In the genomic region with DNA sequence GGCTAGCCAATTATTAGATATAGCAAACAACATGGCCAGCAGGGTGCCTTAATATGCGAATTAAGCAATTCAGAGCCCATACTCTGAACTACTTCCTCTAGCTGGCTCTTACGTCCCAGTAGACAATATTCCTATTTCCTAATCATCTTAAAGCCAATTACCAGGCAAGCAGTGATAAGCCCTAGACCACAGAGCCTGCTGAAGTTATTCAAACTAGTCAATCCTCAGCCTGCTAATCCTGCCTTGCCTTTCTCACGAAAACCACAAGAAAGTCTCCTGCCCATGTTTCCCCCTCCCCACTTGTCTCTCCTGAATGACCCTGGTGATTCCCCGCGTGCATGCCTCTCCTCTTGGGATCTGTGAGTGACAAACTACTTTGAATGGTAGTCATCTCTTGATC, we compare ENCODE assay signal across 28 cellular contexts.
DNase-seq lines count a peak whose midpoint lies in the region; ATAC-seq lines count a peak whose summit lies in the region.
"Had no signal": no experiment of that assay in that cellular context is flagged by ENCODE, and none has a peak within 500 bp of the region (broad histone marks: within the 10 kb centered on the region; RNA-seq: fewer than 3 reads in every experiment).

No MANE protein-coding gene starts in this region.

- intact Hi-C loops in activated CD4-positive, alpha-beta T cell treated with anti-CD3 and anti-CD28 coated beads, Interleukin-2, amount 10 ng/mL, durations not matched to agents 24 days and 14 days (cut with micrococcal nuclease) = no loop called here

- no peak overlapping the region for H3K27ac Mint-ChIP-seq in activated CD4-positive, alpha-beta T cell treated with anti-CD3 and anti-CD28 coated beads, Interleukin-2, amount 10 ng/mL, durations not matched to agents 24 days and 14 days
- H3K27ac Mint-ChIP-seq: activated naive CD8-positive, alpha-beta T cell treated with anti-CD3 and anti-CD28 coated beads for 36 hours; brain; naive thymus-derived CD8-positive, alpha-beta T cell; stimulated activated memory B cell treated with anti-CD40 and anti-IgM and Interleukin-4, amounts not matched to agents 10 μg/mL and 1 μg/mL and 100 μg/mL, for 72 hours; WTC11 had no signal

- no peaks in the 10 kb centered on the region for H3K27me3 Mint-ChIP-seq in activated CD4-positive, alpha-beta T cell treated with anti-CD3 and anti-CD28 coated beads, Interleukin-2, amount 10 ng/mL, durations not matched to agents 24 days and 14 days
- H3K27me3 Mint-ChIP-seq: activated naive CD8-positive, alpha-beta T cell treated with anti-CD3 and anti-CD28 coated beads for 36 hours; brain; stimulated activated memory B cell treated with anti-CD40 and anti-IgM and Interleukin-4, amounts not matched to agents 10 μg/mL and 1 μg/mL and 100 μg/mL, for 72 hours had no signal

- no peak for ATAC-seq in GM18519 (IDR thresholded peaks at IDR 0.05; ENCODE audit: low FRiP score, unreplicated experiment)
- ATAC-seq: HCT116; naive thymus-derived CD8-positive, alpha-beta T cell; stimulated activated memory B cell treated with anti-CD40 and anti-IgM and Interleukin-4, amounts not matched to agents 10 μg/mL and 1 μg/mL and 100 μg/mL, for 72 hours; WTC11 had no signal

- H3K4me3 Mint-ChIP-seq in activated CD4-positive, alpha-beta T cell treated with anti-CD3 and anti-CD28 coated beads, Interleukin-2, amount 10 ng/mL, durations not matched to agents 24 days and 14 days = no peak overlapping the region
- H3K4me3 Mint-ChIP-seq: activated naive CD8-positive, alpha-beta T cell treated with anti-CD3 and anti-CD28 coated beads for 36 hours; brain; naive thymus-derived CD8-positive, alpha-beta T cell; stimulated activated memory B cell treated with anti-CD40 and anti-IgM and Interleukin-4, amounts not matched to agents 10 μg/mL and 1 μg/mL and 100 μg/mL, for 72 hours; WTC11 had no signal

- H3K36me3 Mint-ChIP-seq in activated CD4-positive, alpha-beta T cell treated with anti-CD3 and anti-CD28 coated beads, Interleukin-2, amount 10 ng/mL, durations not matched to agents 24 days and 14 days (ENCODE audit: low read depth) = no peaks in the 10 kb centered on the region
- H3K36me3 Mint-ChIP-seq: activated naive CD8-positive, alpha-beta T cell treated with anti-CD3 and anti-CD28 coated beads for 36 hours; brain; naive thymus-derived CD8-positive, alpha-beta T cell; stimulated activated memory B cell treated with anti-CD40 and anti-IgM and Interleukin-4, amounts not matched to agents 10 μg/mL and 1 μg/mL and 100 μg/mL, for 72 hours; WTC11 had no signal

- no peaks in the 10 kb centered on the region for H3K9me3 Mint-ChIP-seq in activated CD4-positive, alpha-beta T cell treated with anti-CD3 and anti-CD28 coated beads, Interleukin-2, amount 10 ng/mL, durations not matched to agents 24 days and 14 days
- H3K9me3 Mint-ChIP-seq: activated naive CD8-positive, alpha-beta T cell treated with anti-CD3 and anti-CD28 coated beads for 36 hours; WTC11 had no signal

- no peaks in the 10 kb centered on the region for H3K4me1 Mint-ChIP-seq in activated CD4-positive, alpha-beta T cell treated with anti-CD3 and anti-CD28 coated beads, Interleukin-2, amount 10 ng/mL, durations not matched to agents 24 days and 14 days
- H3K4me1 Mint-ChIP-seq: activated naive CD8-positive, alpha-beta T cell treated with anti-CD3 and anti-CD28 coated beads for 36 hours; stimulated activated memory B cell treated with anti-CD40 and anti-IgM and Interleukin-4, amounts not matched to agents 10 μg/mL and 1 μg/mL and 100 μg/mL, for 72 hours had no signal

- DNase-seq in D341Med (ENCODE audit: low spot score) (peak; percentile 64), NCI-H146 treated with DMSO at 0.1 percent for 48 hours (lab: John Stamatoyannopoulos, UW; ENCODE audit: unreplicated experiment) (peak; percentile 15), amniotic epithelial cell (ENCODE audit: low read depth) (peak; percentile 92), islet precursor cell (peak; percentile 60), DMS 273 (lab: John Stamatoyannopoulos, UW; ENCODE audit: unreplicated experiment) (no peak)
- DNase-seq in activated effector memory CD4-positive, alpha-beta T cell treated with anti-CD3 and anti-CD28 coated beads, Interleukin-2, amount 50 U/mL, for 16 hours = no peak
- DNase-seq in activated CD4-positive, alpha-beta T cell treated with anti-CD3 and anti-CD28 coated beads, Interleukin-2, amount 10 ng/mL, durations not matched to agents 24 days and 14 days = no peak
- DNase-seq: ACHN; activated CD4-positive, alpha-beta T cell treated with anti-CD3 and anti-CD28 coated beads, Interleukin-2, amount 50 U/mL, for 48 hours; activated CD8-positive, alpha-beta memory T cell treated with anti-CD3 and anti-CD28 coated beads, Interleukin-2, amount 50 U/mL, for 4 hours; activated naive CD8-positive, alpha-beta T cell treated with anti-CD3 and anti-CD28 coated beads for 36 hours; effector CD4-positive, alpha-beta T cell; foreskin melanocyte; left ventricle myocardium inferior; midbrain; naive thymus-derived CD8-positive, alpha-beta T cell; NCI-H1105; NCI-H2081; NCI-H446; retina; SK-N-SH; spleen; stimulated activated CD4-positive, alpha-beta T cell treated with anti-CD3 and anti-CD28 coated beads, Interleukin-2, amount 100 ng/mL, for 48 hours had no signal

Comparison
In these comparisons a context has a peak if more than half of its experiments do, and no peak if none do; other contexts are left out.
1. DNase-seq: peak in D341Med (single experiment), NCI-H146 treated with DMSO at 0.1 percent for 48 hours (single experiment), amniotic epithelial cell (single experiment) and islet precursor cell (single experiment); none in activated effector memory CD4-positive, alpha-beta T cell treated with anti-CD3 and anti-CD28 coated beads, Interleukin-2, amount 50 U/mL, for 16 hours (single experiment), activated CD4-positive, alpha-beta T cell treated with anti-CD3 and anti-CD28 coated beads, Interleukin-2, amount 10 ng/mL, durations not matched to agents 24 days and 14 days (single experiment) and DMS 273 (single experiment).